Comparison of ENCODE assay signal across 10 cellular contexts in the genomic region with DNA sequence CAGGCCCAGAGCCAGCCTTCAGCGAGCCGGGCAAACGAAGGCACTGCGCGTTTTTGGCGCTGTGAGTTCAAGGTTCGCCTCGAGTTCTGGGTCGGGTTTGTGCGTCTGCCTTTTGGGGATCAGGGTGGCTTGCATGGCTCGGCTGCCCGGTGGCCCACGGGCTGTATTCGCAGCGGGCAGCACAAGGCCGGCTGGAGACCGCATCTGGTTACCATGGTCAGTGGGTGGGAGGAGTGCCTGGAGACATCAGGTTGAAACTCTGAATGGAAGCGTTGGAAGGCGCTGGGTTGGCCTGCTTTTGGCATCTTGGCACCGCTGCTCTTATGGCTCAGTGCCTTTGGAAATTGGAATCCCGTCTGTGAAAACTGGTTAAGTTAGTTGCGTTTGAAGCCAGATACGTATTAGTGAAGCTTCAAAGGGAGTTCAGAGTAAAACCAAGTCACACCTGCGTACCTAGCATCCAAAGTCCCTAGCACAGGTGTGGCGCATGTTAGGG. TPM values are rescaled to one million over a fixed set of nuclear protein-coding genes. Genes with fewer than 3 reads are reported as not detected.
DNase-seq lines count a peak whose midpoint lies in the region; ATAC-seq and TF ChIP-seq lines count a peak whose summit lies in the region.
"Had no signal": no experiment of that assay in that cellular context is flagged by ENCODE, and none has a peak within 500 bp of the region (broad histone marks: within the 10 kb centered on the region; RNA-seq: fewer than 3 reads in every experiment).

No MANE protein-coding gene starts in this region.

- no peak for TF ChIP-seq CTCF in spleen (IDR thresholded peaks at IDR 0.05 in 8 of 11, conservative IDR thresholded peaks at IDR 0.05 in 3 of 11)

- H3K27me3 ChIP-seq in iPS-15b (ENCODE audit: control insufficient read depth, insufficient read depth, low read length) (peaks cover 53% of the 10 kb centered on the region), spleen (replicated peaks in 1 of 7) (peaks cover 2 to 74% (median 22%) of the 10 kb centered on the region in 7 donors)

- peaks cover 9% of the 10 kb centered on the region for H3K4me1 Mint-ChIP-seq in activated CD4-positive, alpha-beta memory T cell treated with anti-CD3 and anti-CD28 coated beads for 36 hours (ENCODE audit: low read depth)

- H3K27ac Mint-ChIP-seq in activated CD4-positive, alpha-beta memory T cell treated with anti-CD3 and anti-CD28 coated beads for 36 hours: no peak overlapping the region

- H3K9me3 Mint-ChIP-seq in activated CD4-positive, alpha-beta memory T cell treated with anti-CD3 and anti-CD28 coated beads for 36 hours: no peaks in the 10 kb centered on the region

- no peaks in the 10 kb centered on the region for H3K9me3 ChIP-seq in iPS-15b (ENCODE audit: control insufficient read depth, insufficient read depth, low read length)
- H3K9me3 ChIP-seq in spleen: no peaks in the 10 kb centered on the region
- H3K9me3 ChIP-seq: neutrophil had no signal

- peaks cover 46% of the 10 kb centered on the region for H3K27me3 Mint-ChIP-seq in activated CD4-positive, alpha-beta memory T cell treated with anti-CD3 and anti-CD28 coated beads for 36 hours

- ATAC-seq in GM19324 (IDR thresholded peaks at IDR 0.05; ENCODE audit: low FRiP score, unreplicated experiment): no peak

- H3K36me3 Mint-ChIP-seq in activated CD4-positive, alpha-beta memory T cell treated with anti-CD3 and anti-CD28 coated beads for 36 hours: peaks cover 6% of the 10 kb centered on the region

- intact Hi-C loops in activated CD4-positive, alpha-beta memory T cell treated with anti-CD3 and anti-CD28 coated beads for 36 hours (cut with micrococcal nuclease): no loop called here
- intact Hi-C loops in spleen (cut with DNase I; ENCODE audit: low total_unique reads): no loop called here

- WGBS in spleen, 5 donors: 25 to 44% (median 28%) methylated on average over 17 to 25 of the region's 25 CpGs

- no peak overlapping the region for H3K27ac ChIP-seq in spleen
- H3K27ac ChIP-seq: C4-2B, neutrophil had no signal

- POLR2A ChIA-PET in activated CD4-positive, alpha-beta memory T cell treated with anti-CD3 and anti-CD28 coated beads for 36 hours (lab: Charles Lee): interaction anchor here (0.7 kb wide), 1 partner anchor 46 kb away, joined by 4 read pairs; no protein-coding TSS in a partner anchor

- DNase-seq in NCI-H446 (lab: John Stamatoyannopoulos, UW) (peak; percentile 27 to 31), NCI-H446 treated with DMSO at 0.1 percent for 48 hours (lab: John Stamatoyannopoulos, UW) (no peak), spleen (no peak), NCI-H1048 (lab: John Stamatoyannopoulos, UW) (no peak)
- no peak for DNase-seq in activated CD4-positive, alpha-beta memory T cell treated with anti-CD3 and anti-CD28 coated beads for 36 hours
- no peak for DNase-seq in stimulated activated naive CD4-positive, alpha-beta T cell treated with Interleukin-2 at 50 U/mL for 16 hours (lab: John Stamatoyannopoulos, UW)

- no peaks in the 10 kb centered on the region for H3K36me3 ChIP-seq in iPS-15b (ENCODE audit: control insufficient read depth, insufficient read depth, low read length)
- H3K36me3 ChIP-seq in spleen: no peaks in the 10 kb centered on the region
- H3K36me3 ChIP-seq: neutrophil had no signal

- TF ChIP-seq POLR2A in spleen (IDR thresholded peaks at IDR 0.05): no peak

- peak overlapping the region; percentile 76 for H3K9ac ChIP-seq in iPS-15b (ENCODE audit: low read depth, low read length)

- CTCF ChIA-PET in activated CD4-positive, alpha-beta memory T cell treated with anti-CD3 and anti-CD28 coated beads for 36 hours (lab: Charles Lee): interaction anchor here (1.3 to 2.3 kb wide), 3 partner anchors 24 to 315 kb away, joined by 3 to 11 read pairs (median 4); no protein-coding TSS in a partner anchor

- H3K4me1 ChIP-seq in iPS-15b (ENCODE audit: control insufficient read depth, insufficient read depth, low read length): no peaks in the 10 kb centered on the region
- peaks cover 5 to 14% (median 9%) of the 10 kb centered on the region in 6 donors for H3K4me1 ChIP-seq in spleen

- peak overlapping the region; percentile 75 for H3K4me3 ChIP-seq in iPS-15b (ENCODE audit: low read depth, low read length)
- peak overlapping the region; percentile 18 to 72 (median 40) for H3K4me3 ChIP-seq in spleen

- H3K4me3 Mint-ChIP-seq in activated CD4-positive, alpha-beta memory T cell treated with anti-CD3 and anti-CD28 coated beads for 36 hours: peak overlapping the region; percentile 71

RNA-seq across cellular contexts. Expression of a gene that starts 0.6 kb away (rescaled TPM):
- total RNA-seq in activated CD4-positive, alpha-beta memory T cell treated with anti-CD3 and anti-CD28 coated beads for 36 hours: not detected
- under 1 TPM in 5 of 7 donors, not detected in 2; 0.05 to 0.57 (median 0.17) TPM for total RNA-seq in spleen
- under 1 TPM; 0.02 to 0.03 (median 0.02) TPM for polyA plus RNA-seq in spleen

RNA-seq across cellular contexts. Expression of a gene that starts 50.9 kb away (rescaled TPM):
- 1 to 10 TPM; 9.1 TPM for total RNA-seq in activated CD4-positive, alpha-beta memory T cell treated with anti-CD3 and anti-CD28 coated beads for 36 hours
- 10 to 100 TPM in 1 of 7 donors, 1 to 10 TPM in 6; 4.8 to 12.2 (median 6.8) TPM for total RNA-seq in spleen
- polyA plus RNA-seq in spleen: 1 to 10 TPM; 3.3 to 5.3 (median 5.2) TPM

Comparison
In these comparisons a context has a peak if more than half of its experiments do, and no peak if none do; other contexts are left out.
1. DNase-seq: peak in NCI-H446 (2 of 2); none in NCI-H446 treated with DMSO at 0.1 percent for 48 hours (single experiment), activated CD4-positive, alpha-beta memory T cell treated with anti-CD3 and anti-CD28 coated beads for 36 hours (single experiment), spleen (single experiment), NCI-H1048 (single experiment) and stimulated activated naive CD4-positive, alpha-beta T cell treated with Interleukin-2 at 50 U/mL for 16 hours (single experiment).